ENCODE assay signal across 24 cellular contexts in genomic region chr1:162974810-162975209, GRCh38.
DNase-seq lines count a peak whose midpoint lies in the region; ATAC-seq, FAIRE-seq and TF ChIP-seq lines count a peak whose summit lies in the region.
"Had no signal": no experiment of that assay in that cellular context is flagged by ENCODE, and none has a peak within 500 bp of the region (broad histone marks: within the 10 kb centered on the region; RNA-seq: fewer than 3 reads in every experiment).

No MANE protein-coding gene starts in this region.

- intact Hi-C loops in IMR-90 (cut with micrococcal nuclease), result no loop called here

- H4K91ac ChIP-seq in IMR-90 (ENCODE audit: insufficient read depth, low read depth, low read length), result no peak overlapping the region

- H2BK15ac ChIP-seq in IMR-90 (ENCODE audit: low read depth, low read length), result peak overlapping the region; percentile 12; the same call in 1 of the 3 replicates

- H3K56ac ChIP-seq in IMR-90 (ENCODE audit: extremely low read depth, insufficient read depth, low read length), result no peak overlapping the region

- no peaks in the 10 kb centered on the region for H3K9me3 Mint-ChIP-seq in astrocyte (ENCODE audit: unreplicated experiment)
- H3K9me3 Mint-ChIP-seq: CD8-positive, alpha-beta T cell; GM23338; IgD-negative memory B cell had no signal

- peak overlapping the region; percentile 28; the same call in 1 of the 2 replicates for H2BK120ac ChIP-seq in IMR-90 (ENCODE audit: low read depth, low read length)

- H3K4ac ChIP-seq in IMR-90 (ENCODE audit: low read depth, low read length), result no peak overlapping the region

- TF ChIP-seq RAD21 in IMR-90 (IDR thresholded peaks at IDR 0.05; ENCODE audit: low read length), result no peak

- FAIRE-seq in astrocyte (lab: Jason Lieb, UNC) (no peak), urothelium cell line (lab: Jason Lieb, UNC) (no peak)
- FAIRE-seq: G401.6, GM12892, GM18507, H54, HTR-8/SVneo had no signal

- no peaks in the 10 kb centered on the region for H3K36me3 Mint-ChIP-seq in astrocyte (ENCODE audit: low read depth, unreplicated experiment)
- H3K36me3 Mint-ChIP-seq: CD8-positive, alpha-beta T cell; IgD-negative memory B cell had no signal

- H3K4me2 ChIP-seq in IMR-90 (ENCODE audit: low read depth, low read length) (no peak overlapping the region), astrocyte (ENCODE audit: low read length) (no peak overlapping the region), osteoblast (ENCODE audit: insufficient read depth, low read length) (no peak overlapping the region)
- H3K4me2 ChIP-seq: BLaER1 treated with 17β-estradiol and CSF1 and Interleukin-3, amounts not matched to agents 10 nM and 100 nM; GM23338 had no signal

- H3K27ac ChIP-seq in IMR-90 (ENCODE audit: insufficient read depth, low read length) (no peak overlapping the region), astrocyte (ENCODE audit: low read depth, low read length) (peak overlapping the region; percentile 91), osteoblast (ENCODE audit: low read depth, low read length) (peak overlapping the region; percentile 84)
- H3K27ac ChIP-seq: BLaER1 treated with 17β-estradiol and CSF1 and Interleukin-3, amounts not matched to agents 10 nM and 100 nM had no signal

- no peaks in the 10 kb centered on the region for H3K27me3 ChIP-seq in IMR-90 (ENCODE audit: control insufficient read depth, insufficient read depth, low read length)
- H3K27me3 ChIP-seq in astrocyte (ENCODE audit: insufficient read depth, low read length), result no peaks in the 10 kb centered on the region
- H3K27me3 ChIP-seq in osteoblast (ENCODE audit: insufficient read depth, low read length), result no peaks in the 10 kb centered on the region
- H3K27me3 ChIP-seq: BLaER1 treated with 17β-estradiol and CSF1 and Interleukin-3, amounts not matched to agents 10 nM and 100 nM had no signal

- no peak overlapping the region for H4K8ac ChIP-seq in IMR-90 (ENCODE audit: low read depth in 2 of 2, low read length in 2 of 2)

- POLR2A ChIA-PET in IMR-90 (lab: Charles Lee; ENCODE audit: unreplicated experiment), result no interaction called here

- no peak overlapping the region for H3K4me3 ChIP-seq in IMR-90 (ENCODE audit: insufficient read depth, low read depth, low read length)
- no peak overlapping the region for H3K4me3 ChIP-seq in astrocyte (ENCODE audit: insufficient read depth, low read depth, low read length)
- no peak overlapping the region for H3K4me3 ChIP-seq in osteoblast (ENCODE audit: insufficient read depth, low read length)
- H3K4me3 ChIP-seq: BLaER1 treated with 17β-estradiol and CSF1 and Interleukin-3, amounts not matched to agents 10 nM and 100 nM; GM23338 had no signal

- DNase-seq in EH (ENCODE audit: low read depth), result peak; percentile 49
- DNase-seq in IMR-90, result no peak
- DNase-seq in astrocyte (ENCODE audit: low read depth), result peak; percentile 36
- no peak for DNase-seq in osteoblast (ENCODE audit: insufficient read length, low spot score, missing footprints)
- no peak for DNase-seq in urothelium cell line (ENCODE audit: low spot score)
- DNase-seq in islet precursor cell, result no peak
- DNase-seq: 8988T; Calu3; CD8-positive, alpha-beta T cell; DMS53; DND-41; HCEC 1CT; KBM-7 had no signal

- no peak overlapping the region; the same call in 1 of the 2 replicates for H3K14ac ChIP-seq in IMR-90 (replicated peaks; ENCODE audit: low read depth, low read length)

- peak overlapping the region; percentile 23 for H2BK5ac ChIP-seq in IMR-90 (ENCODE audit: low read depth, low read length, poor library complexity, severe bottlenecking)

- H3K18ac ChIP-seq in IMR-90 (ENCODE audit: low read depth, low read length), result peak overlapping the region; percentile 75

- no peak overlapping the region for H2AK9ac ChIP-seq in IMR-90 (replicated peaks; ENCODE audit: low read depth, low read length, poor library complexity)

- no peak overlapping the region for H3K9ac ChIP-seq in IMR-90 (ENCODE audit: low read depth, low read length)
- H3K9ac ChIP-seq in astrocyte (ENCODE audit: low read length), result no peak overlapping the region
- H3K9ac ChIP-seq: BLaER1 treated with 17β-estradiol and CSF1 and Interleukin-3, amounts not matched to agents 10 nM and 100 nM had no signal

- H2AFZ ChIP-seq in IMR-90 (replicated peaks; ENCODE audit: low read length, poor library complexity) (no peak overlapping the region), astrocyte (ENCODE audit: low read depth, low read length) (no peak overlapping the region), osteoblast (ENCODE audit: low read length) (peak overlapping the region; percentile 1)
- H2AFZ ChIP-seq: GM23338 had no signal

- H3K36me3 ChIP-seq in IMR-90 (ENCODE audit: control insufficient read depth, insufficient read depth, low read length) (no peaks in the 10 kb centered on the region), astrocyte (ENCODE audit: insufficient read depth, low read length) (no peaks in the 10 kb centered on the region), osteoblast (ENCODE audit: insufficient read depth, low read length) (no peaks in the 10 kb centered on the region)
- H3K36me3 ChIP-seq: BLaER1 treated with 17β-estradiol and CSF1 and Interleukin-3, amounts not matched to agents 10 nM and 100 nM had no signal

- no peak overlapping the region for H3K4me3 Mint-ChIP-seq in astrocyte (ENCODE audit: unreplicated experiment)
- H3K4me3 Mint-ChIP-seq: B cell; CD8-positive, alpha-beta T cell; GM23338; IgD-negative memory B cell had no signal

- H3K4me1 Mint-ChIP-seq in astrocyte (ENCODE audit: low read depth, unreplicated experiment), result peaks cover 21% of the 10 kb centered on the region
- H3K4me1 Mint-ChIP-seq: B cell, IgD-negative memory B cell had no signal

- TF ChIP-seq POLR2A in IMR-90 (IDR thresholded peaks at IDR 0.05; ENCODE audit: low read depth, low read length), result no peak

- no peaks in the 10 kb centered on the region for H3K27me3 Mint-ChIP-seq in astrocyte (ENCODE audit: low read depth, unreplicated experiment)

- in situ Hi-C loops in IMR-90 (cut with MboI; ENCODE audit: low sequenced_read_pairs), result no loop called here

- H3K79me1 ChIP-seq in IMR-90 (ENCODE audit: low read depth in 1 of 2, low read length in 2 of 2), result no peaks in the 10 kb centered on the region

- BruUV-seq in IMR-90 (replicated peaks; lab: Mats Ljungman, UMichigan), result no TSS peak

- peak overlapping the region; percentile 6; the same call in 1 of the 2 replicates for H2BK20ac ChIP-seq in IMR-90 (ENCODE audit: low read depth, low read length)

- ATAC-seq in IMR-90 (ENCODE audit: low read depth) (no peak), GM18867 (IDR thresholded peaks at IDR 0.05; ENCODE audit: unreplicated experiment) (no peak), GM21423 (IDR thresholded peaks at IDR 0.05; ENCODE audit: unreplicated experiment) (no peak)
- ATAC-seq: CD8-positive, alpha-beta T cell; GM23338 had no signal

- CTCF ChIA-PET in IMR-90 (lab: Yijun Ruan, JAX), result no interaction called here

- peaks cover 8% of the 10 kb centered on the region for H3K4me1 ChIP-seq in IMR-90 (ENCODE audit: control insufficient read depth, insufficient read depth, low read length)
- peaks cover 21% of the 10 kb centered on the region for H3K4me1 ChIP-seq in astrocyte (ENCODE audit: insufficient read depth, low read length)
- H3K4me1 ChIP-seq in osteoblast (ENCODE audit: insufficient read depth, low read length), result peaks cover 32% of the 10 kb centered on the region
- H3K4me1 ChIP-seq: BLaER1 treated with 17β-estradiol and CSF1 and Interleukin-3, amounts not matched to agents 10 nM and 100 nM had no signal

- no peaks in the 10 kb centered on the region for H3K79me2 ChIP-seq in astrocyte (ENCODE audit: insufficient read depth, low read length)
- H3K79me2 ChIP-seq in osteoblast (ENCODE audit: insufficient read depth, low read length), result no peaks in the 10 kb centered on the region

- peak overlapping the region; percentile 50 for H3K27ac Mint-ChIP-seq in astrocyte (ENCODE audit: unreplicated experiment)
- H3K27ac Mint-ChIP-seq: B cell; CD8-positive, alpha-beta T cell; GM23338 had no signal

- H3K9me3 ChIP-seq in IMR-90 (ENCODE audit: control insufficient read depth, insufficient read depth, low read length) (no peaks in the 10 kb centered on the region; the same call in 1 of the 2 replicates), astrocyte (ENCODE audit: insufficient read depth, low read depth, low read length) (peaks cover 4% of the 10 kb centered on the region), osteoblast (ENCODE audit: low read depth, low read length) (peaks cover 4% of the 10 kb centered on the region)
- H3K9me3 ChIP-seq: BLaER1 treated with 17β-estradiol and CSF1 and Interleukin-3, amounts not matched to agents 10 nM and 100 nM had no signal

- peak overlapping the region; percentile 68; the same call in 1 of the 2 replicates for H4K5ac ChIP-seq in IMR-90 (ENCODE audit: low read depth, low read length)

- H3K9me1 ChIP-seq in IMR-90 (ENCODE audit: insufficient read depth, low read length), result no peaks in the 10 kb centered on the region

- H3K23ac ChIP-seq in IMR-90 (ENCODE audit: low read depth, low read length), result no peak overlapping the region

- H4K20me1 ChIP-seq in IMR-90 (ENCODE audit: insufficient read depth, low read length), result no peaks in the 10 kb centered on the region
- H4K20me1 ChIP-seq in astrocyte (ENCODE audit: insufficient read depth, low read length), result no peaks in the 10 kb centered on the region
- no peaks in the 10 kb centered on the region for H4K20me1 ChIP-seq in osteoblast (ENCODE audit: insufficient read depth, low read length)
- H4K20me1 ChIP-seq: BLaER1 treated with 17β-estradiol and CSF1 and Interleukin-3, amounts not matched to agents 10 nM and 100 nM had no signal

- no peak overlapping the region for H2AK5ac ChIP-seq in IMR-90 (ENCODE audit: low read depth, low read length)

- TF ChIP-seq CTCF in IMR-90 (conservative IDR thresholded peaks at IDR 0.05; ENCODE audit: low read depth, low read length) (no peak), astrocyte (IDR thresholded peaks at IDR 0.05; ENCODE audit: insufficient read depth, low read depth, low read length) (no peak), osteoblast (IDR thresholded peaks at IDR 0.05; ENCODE audit: extremely low read depth, low read depth, low read length) (no peak)

- dilution Hi-C loops in IMR-90 (cut with HindIII; ENCODE audit: low sequenced_read_pairs, unreplicated experiment), result no loop called here

TF ChIP-seq in IMR-90, 13 proteins besides CTCF, POLR2A, EP300 and RAD21:
- TF ChIP-seq FOS (IDR thresholded peaks at IDR 0.05; ENCODE audit: low read depth, low read length) (no peak), SMC3 (IDR thresholded peaks at IDR 0.05; ENCODE audit: low read depth, low read length) (no peak), BHLHE40 (IDR thresholded peaks at IDR 0.05; ENCODE audit: low read depth, low read length) (no peak), RCOR1 (IDR thresholded peaks at IDR 0.05; ENCODE audit: insufficient replicate concordance, low read length) (no peak), NFE2L2 (IDR thresholded peaks at IDR 0.05; ENCODE audit: low read depth, low read length) (no peak), CHD1 (IDR thresholded peaks at IDR 0.05; ENCODE audit: low read depth, low read length) (no peak)

Comparison
In these comparisons a context has a peak if more than half of its experiments do, and no peak if none do; other contexts are left out.
1. DNase-seq: peak in EH (single experiment) and astrocyte (single experiment); none in IMR-90 (single experiment), osteoblast (single experiment), urothelium cell line (single experiment) and islet precursor cell (single experiment).